8 cellular contexts compared by ENCODE assay signal in genomic region chr4:99356149-99356548, GRCh38. TPM values are rescaled to one million over a fixed set of nuclear protein-coding genes. Genes with fewer than 3 reads are reported as not detected.
"Had no signal": no experiment of that assay in that cellular context is flagged by ENCODE, and none has a peak within 500 bp of the region (broad histone marks: within the 10 kb centered on the region; RNA-seq: fewer than 3 reads in every experiment).

No MANE protein-coding gene starts in this region.

RNA-seq across cellular contexts. Expression of gene ADH1C, which starts 3.6 kb away (rescaled TPM):
- total RNA-seq: activated CD4-positive, alpha-beta memory T cell treated with anti-CD3 and anti-CD28 coated beads, Interleukin-2, amount 10 ng/mL, durations not matched to agents 7 days and 5 days; activated CD4-positive, alpha-beta T cell treated with anti-CD3 and anti-CD28 coated beads, Interleukin-2, amount 10 ng/mL, durations not matched to agents 7 days and 5 days; activated naive CD4-positive, alpha-beta T cell treated with anti-CD3 and anti-CD28 coated beads, Interleukin-2, amount 50 U/mL, for 72 hours; astrocyte; endodermal cell; epithelial cell of proximal tubule; frontal cortex; T-helper 1 cell treated with Interleukin-12 subunit alpha and Interleukin-12 subunit beta and Interleukin-4 antibody, amounts not matched to agents 30 ng/mL and 1 ng/mL, for 36 hours had no signal

RNA-seq across cellular contexts. Expression of gene ADH1B, which starts 34.9 kb away (rescaled TPM):
- total RNA-seq: activated CD4-positive, alpha-beta memory T cell treated with anti-CD3 and anti-CD28 coated beads, Interleukin-2, amount 10 ng/mL, durations not matched to agents 7 days and 5 days; activated CD4-positive, alpha-beta T cell treated with anti-CD3 and anti-CD28 coated beads, Interleukin-2, amount 10 ng/mL, durations not matched to agents 7 days and 5 days; activated naive CD4-positive, alpha-beta T cell treated with anti-CD3 and anti-CD28 coated beads, Interleukin-2, amount 50 U/mL, for 72 hours; astrocyte; endodermal cell; epithelial cell of proximal tubule; frontal cortex; T-helper 1 cell treated with Interleukin-12 subunit alpha and Interleukin-12 subunit beta and Interleukin-4 antibody, amounts not matched to agents 30 ng/mL and 1 ng/mL, for 36 hours had no signal
